Comparison of ENCODE assay signal across 37 cellular contexts in the genomic region with DNA sequence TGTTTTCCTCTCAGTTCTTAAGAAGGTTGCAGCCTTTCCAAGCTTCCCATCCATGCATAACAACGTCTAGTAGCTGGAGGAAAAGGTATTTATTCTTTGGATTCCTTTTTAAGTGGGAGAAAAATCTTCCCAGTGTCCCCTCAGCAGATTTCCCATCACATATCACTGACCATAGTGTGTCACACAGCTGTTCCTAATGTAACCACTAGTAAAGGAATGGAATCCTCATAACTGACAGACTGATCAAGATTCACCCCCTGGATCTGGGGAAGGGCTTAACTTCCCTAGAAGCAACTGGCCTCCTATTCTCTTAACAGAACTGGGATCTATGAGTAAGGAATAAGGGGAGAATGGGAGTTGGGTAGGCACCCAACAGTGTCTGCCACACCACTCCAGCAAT. TPM values are rescaled to one million over a fixed set of nuclear protein-coding genes. Genes with fewer than 3 reads are reported as not detected.
"Had no signal": no experiment of that assay in that cellular context is flagged by ENCODE, and none has a peak within 500 bp of the region (broad histone marks: within the 10 kb centered on the region; RNA-seq: fewer than 3 reads in every experiment).

No MANE protein-coding gene starts in this region.

- H3K27ac Mint-ChIP-seq: activated B cell treated with CpG ODN at 0.5 μM for 24 hours; activated CD4-positive, alpha-beta memory T cell treated with anti-CD3 and anti-CD28 coated beads for 36 hours; activated CD4-positive, alpha-beta T cell treated with anti-CD3 and anti-CD28 coated beads, Interleukin-2, amount 10 ng/mL, durations not matched to agents 24 days and 14 days; activated CD8-positive, alpha-beta T cell treated with anti-CD3 and anti-CD28 coated beads for 36 hours; activated naive CD4-positive, alpha-beta T cell treated with anti-CD3 and anti-CD28 coated beads for 36 hours; activated naive CD4-positive, alpha-beta T cell treated with anti-CD3 and anti-CD28 coated beads, Interleukin-2, amount 50 U/mL, for 72 hours; activated naive CD8-positive, alpha-beta T cell treated with anti-CD3 and anti-CD28 coated beads for 36 hours; activated T-cell treated with anti-CD3 and anti-CD28 coated beads, Interleukin-2, amount 50 U/mL, for 72 hours; activated T-helper 1 cell treated with anti-CD3 and anti-CD28 coated beads, Interleukin-12 subunit alpha, Interleukin-12 subunit beta, Interleukin-2, Interleukin-4 antibody, amounts not matched to agents 30 ng/mL and 10 ng/mL and 1 ng/mL, durations not matched to agents 14 hours and 24 hours and 36 hours; activated T-helper 17 cell treated with anti-CD3 and anti-CD28 coated beads, Interleukin-2, amount 50 U/mL, for 72 hours; T-helper 1 cell treated with Interleukin-12 subunit alpha and Interleukin-12 subunit beta and Interleukin-4 antibody, amounts not matched to agents 30 μg/mL and 1 μg/mL, for 36 hours; T-helper 2 cell treated with Interferon-gamma antibody and Interleukin-4, amounts not matched to agents 5 μg/mL and 100 μg/mL, for 36 hours had no signal

- ATAC-seq: activated CD8-positive, alpha-beta T cell treated with anti-CD3 and anti-CD28 coated beads for 36 hours; activated naive CD4-positive, alpha-beta T cell treated with anti-CD3 and anti-CD28 coated beads, Interleukin-2, amount 50 U/mL, for 72 hours; activated T-cell treated with anti-CD3 and anti-CD28 coated beads, Interleukin-2, amount 50 U/mL, for 4 hours; activated T-cell treated with anti-CD3 and anti-CD28 coated beads, Interleukin-2, amount 50 U/mL, for 72 hours; activated T-helper 17 cell treated with anti-CD3 and anti-CD28 coated beads, Interleukin-2, amount 50 U/mL, for 72 hours; body of pancreas had no signal

- H3K4me1 Mint-ChIP-seq: activated B cell treated with CpG ODN at 0.5 μM for 24 hours; activated CD4-positive, alpha-beta T cell treated with anti-CD3 and anti-CD28 coated beads, Interleukin-2, amount 10 ng/mL, durations not matched to agents 24 days and 14 days; activated naive CD8-positive, alpha-beta T cell treated with anti-CD3 and anti-CD28 coated beads for 36 hours; activated T-helper 17 cell treated with anti-CD3 and anti-CD28 coated beads, Interleukin-2, amount 50 U/mL, for 72 hours had no signal

- H3K36me3 Mint-ChIP-seq: activated CD4-positive, alpha-beta memory T cell treated with anti-CD3 and anti-CD28 coated beads for 36 hours; activated naive CD8-positive, alpha-beta T cell treated with anti-CD3 and anti-CD28 coated beads for 36 hours had no signal

- H3K9me3 Mint-ChIP-seq: activated CD4-positive, alpha-beta T cell treated with anti-CD3 and anti-CD28 coated beads, Interleukin-2, amount 10 ng/mL, durations not matched to agents 24 days and 14 days; activated T-helper 1 cell treated with anti-CD3 and anti-CD28 coated beads, Interleukin-12 subunit alpha, Interleukin-12 subunit beta, Interleukin-2, Interleukin-4 antibody, amounts not matched to agents 30 ng/mL and 10 ng/mL and 1 ng/mL, durations not matched to agents 14 hours and 24 hours and 36 hours; T-helper 1 cell treated with Interleukin-12 subunit alpha and Interleukin-12 subunit beta and Interleukin-4 antibody, amounts not matched to agents 30 μg/mL and 1 μg/mL, for 36 hours had no signal

- H3K9me3 ChIP-seq: adrenal gland, body of pancreas, breast epithelium had no signal

- H3K4me3 ChIP-seq: adrenal gland, body of pancreas, breast epithelium had no signal

- H3K27me3 ChIP-seq: adrenal gland, body of pancreas, brain microvascular endothelial cell, breast epithelium had no signal

- H3K36me3 ChIP-seq: adrenal gland, brain microvascular endothelial cell, breast epithelium had no signal

- FAIRE-seq: astrocyte, TTC549 had no signal

- H3K4me1 ChIP-seq: adrenal gland, body of pancreas, breast epithelium had no signal

- H3K4me3 Mint-ChIP-seq: activated B cell treated with CpG ODN at 0.5 μM for 24 hours; activated CD4-positive, alpha-beta memory T cell treated with anti-CD3 and anti-CD28 coated beads for 36 hours; activated CD4-positive, alpha-beta T cell treated with anti-CD3 and anti-CD28 coated beads, Interleukin-2, amount 10 ng/mL, durations not matched to agents 24 days and 14 days; activated CD8-positive, alpha-beta T cell treated with anti-CD3 and anti-CD28 coated beads for 36 hours; activated naive CD4-positive, alpha-beta T cell treated with anti-CD3 and anti-CD28 coated beads for 36 hours; activated naive CD8-positive, alpha-beta T cell treated with anti-CD3 and anti-CD28 coated beads for 36 hours; activated T-cell treated with anti-CD3 and anti-CD28 coated beads, Interleukin-2, amount 50 U/mL, for 4 hours; activated T-cell treated with anti-CD3 and anti-CD28 coated beads, Interleukin-2, amount 50 U/mL, for 72 hours; activated T-helper 1 cell treated with anti-CD3 and anti-CD28 coated beads, Interleukin-12 subunit alpha, Interleukin-12 subunit beta, Interleukin-2, Interleukin-4 antibody, amounts not matched to agents 30 ng/mL and 10 ng/mL and 1 ng/mL, durations not matched to agents 14 hours and 24 hours and 36 hours; activated T-helper 17 cell treated with anti-CD3 and anti-CD28 coated beads, Interleukin-2, amount 50 U/mL, for 72 hours; T-helper 1 cell treated with Interleukin-12 subunit alpha and Interleukin-12 subunit beta and Interleukin-4 antibody, amounts not matched to agents 30 μg/mL and 1 μg/mL, for 36 hours; T-helper 2 cell treated with Interferon-gamma antibody and Interleukin-4, amounts not matched to agents 5 μg/mL and 100 μg/mL, for 36 hours had no signal

- H3K27ac ChIP-seq: adrenal gland, body of pancreas, brain microvascular endothelial cell, breast epithelium, VCaP had no signal

- DNase-seq: activated B cell treated with CpG ODN at 0.5 μM for 24 hours; activated CD4-positive, alpha-beta memory T cell treated with anti-CD3 and anti-CD28 coated beads for 36 hours; activated CD4-positive, alpha-beta T cell treated with anti-CD3 and anti-CD28 coated beads for 4 hours; activated CD4-positive, alpha-beta T cell treated with anti-CD3 and anti-CD28 coated beads, Interleukin-2, amount 10 ng/mL, durations not matched to agents 24 days and 14 days; activated CD4-positive, alpha-beta T cell treated with anti-CD3 and anti-CD28 coated beads, Interleukin-2, amount 50 U/mL, for 1 hour; activated CD4-positive, alpha-beta T cell treated with anti-CD3 and anti-CD28 coated beads, Interleukin-2, amount 50 U/mL, for 4 hours; activated CD4-positive, CD25-positive, alpha-beta regulatory T cell treated with anti-CD3 and anti-CD28 coated beads, Interleukin-2, amount 50 U/mL, for 72 hours; activated CD8-positive, alpha-beta memory T cell treated with anti-CD3 and anti-CD28 coated beads, Interleukin-2, amount 50 U/mL, for 4 hours; activated CD8-positive, alpha-beta T cell treated with anti-CD3 and anti-CD28 coated beads for 36 hours; activated effector memory CD4-positive, alpha-beta T cell treated with anti-CD3 and anti-CD28 coated beads, Interleukin-2, amount 50 U/mL, for 16 hours; activated gamma-delta T cell treated with Interleukin-2 at 50 U/mL for 16 hours; activated naive CD4-positive, alpha-beta T cell; activated naive CD4-positive, alpha-beta T cell treated with anti-CD3 and anti-CD28 coated beads for 36 hours; activated naive CD4-positive, alpha-beta T cell treated with anti-CD3 and anti-CD28 coated beads, Interleukin-2, amount 50 U/mL, for 16 hours; activated naive CD8-positive, alpha-beta T cell treated with anti-CD3 and anti-CD28 coated beads for 36 hours; activated T-cell treated with anti-CD3 and anti-CD28 coated beads for 4 hours; activated T-cell treated with anti-CD3 and anti-CD28 coated beads, Interleukin-2, amount 50 U/mL, for 1 hour; activated T-cell treated with anti-CD3 and anti-CD28 coated beads, Interleukin-2, amount 50 U/mL, for 4 hours; activated T-cell treated with anti-CD3 and anti-CD28 coated beads, Interleukin-2, amount 50 U/mL, for 72 hours; adrenal gland; amniotic stem cell; aorta; body of pancreas; brain microvascular endothelial cell; central memory CD4-positive, alpha-beta T cell; T-helper 1 cell; T-helper 2 cell; T-helper 9 cell had no signal

RNA-seq across cellular contexts. Expression of a gene that starts 28.4 kb away (rescaled TPM):
- total RNA-seq: activated B cell treated with CpG ODN at 0.5 μM for 24 hours; activated CD4-positive, alpha-beta T cell treated with anti-CD3 and anti-CD28 coated beads, Interleukin-2, amount 10 ng/mL, durations not matched to agents 24 days and 14 days had no signal
